Comparison of ENCODE assay signal across 15 cellular contexts in the genomic region with DNA sequence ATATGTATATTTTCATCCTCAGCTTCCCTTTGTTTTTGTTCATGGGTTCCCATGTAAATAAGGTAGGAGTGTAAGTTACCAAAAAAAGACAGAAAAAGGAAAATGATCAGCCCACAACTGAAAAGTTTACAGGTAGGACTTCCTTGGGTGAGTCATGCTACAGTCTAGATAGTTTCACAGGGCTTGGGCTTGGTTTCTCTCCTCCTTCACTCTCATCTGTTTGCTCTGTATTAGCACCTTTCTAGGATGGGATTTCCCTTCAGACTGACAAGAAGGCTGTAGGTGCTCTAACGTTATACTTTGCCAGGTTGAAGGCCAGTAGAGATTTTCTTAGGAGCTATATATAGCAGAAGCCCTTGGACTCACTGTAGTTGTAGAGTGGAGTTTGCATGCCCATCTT. TPM values are rescaled to one million over a fixed set of nuclear protein-coding genes. Genes with fewer than 3 reads are reported as not detected.
DNase-seq lines count a peak whose midpoint lies in the region; ATAC-seq lines count a peak whose summit lies in the region.
"Had no signal": no experiment of that assay in that cellular context is flagged by ENCODE, and none has a peak within 500 bp of the region (broad histone marks: within the 10 kb centered on the region; RNA-seq: fewer than 3 reads in every experiment).

No MANE protein-coding gene starts in this region.

- no peaks in the 10 kb centered on the region for H3K79me2 ChIP-seq in mesendoderm (ENCODE audit: control insufficient read depth, insufficient read depth, low read length)

- peak; percentile 49 for DNase-seq in mesendoderm
- no peak for DNase-seq in AG20443 (ENCODE audit: low spot score)
- no peak for DNase-seq in stimulated activated CD4-positive, alpha-beta T cell treated with anti-CD3 and anti-CD28 coated beads, Interleukin-1b, Interleukin-23, amount 100 ng/mL, for 48 hours
- DNase-seq in activated naive CD4-positive, alpha-beta T cell treated with Interleukin-2 at 50 U/mL for 16 hours: no peak
- DNase-seq: activated CD4-positive, CD25-positive, alpha-beta regulatory T cell treated with anti-CD3 and anti-CD28 coated beads, Interleukin-2, amount 50 U/mL, for 72 hours; activated effector memory CD4-positive, alpha-beta T cell treated with anti-CD3 and anti-CD28 coated beads, Interleukin-2, amount 50 U/mL, for 16 hours; cerebellar nuclear complex; islet precursor cell; naive thymus-derived CD8-positive, alpha-beta T cell; NCI-H774 had no signal

- no peak overlapping the region for H3K4me3 ChIP-seq in mesendoderm (ENCODE audit: low read length)
- H3K4me3 ChIP-seq: esophagus muscularis mucosa, vagina had no signal

- no peak overlapping the region for H2AK5ac ChIP-seq in mesendoderm (ENCODE audit: low read length)

- peaks cover 2% of the 10 kb centered on the region for H3K4me1 ChIP-seq in mesendoderm (ENCODE audit: control insufficient read depth, low read depth, low read length)
- H3K4me1 ChIP-seq: esophagus muscularis mucosa, vagina had no signal

- no peak overlapping the region for H4K8ac ChIP-seq in mesendoderm (ENCODE audit: low read depth, low read length)

- no peak overlapping the region for H4K5ac ChIP-seq in mesendoderm (ENCODE audit: low read length)

- no peak overlapping the region for H2BK5ac ChIP-seq in mesendoderm (ENCODE audit: low read length)

- no peaks in the 10 kb centered on the region for H3K36me3 ChIP-seq in mesendoderm (ENCODE audit: control insufficient read depth, insufficient read depth, low read length)

- no peak overlapping the region for H2BK120ac ChIP-seq in mesendoderm (ENCODE audit: low read depth, low read length)

- H3K9ac ChIP-seq in mesendoderm (ENCODE audit: low read length): no peak overlapping the region

- no peak overlapping the region for H3K56ac ChIP-seq in mesendoderm (ENCODE audit: low read length)

- no peak overlapping the region for H2BK15ac ChIP-seq in mesendoderm (replicated peaks; ENCODE audit: low read depth)

- ATAC-seq in GM19043 (IDR thresholded peaks at IDR 0.05; ENCODE audit: low read depth, unreplicated experiment) (peak; percentile 88), GM21723 (IDR thresholded peaks at IDR 0.05; ENCODE audit: unreplicated experiment) (peak; percentile 83), HG03280 (IDR thresholded peaks at IDR 0.05; ENCODE audit: unreplicated experiment) (peak; percentile 70)
- ATAC-seq: naive thymus-derived CD8-positive, alpha-beta T cell had no signal

- no peaks in the 10 kb centered on the region for H3K27me3 ChIP-seq in mesendoderm (ENCODE audit: insufficient read depth, low read length, poor library complexity)
- H3K27me3 ChIP-seq: esophagus muscularis mucosa, vagina had no signal

- H3K4ac ChIP-seq in mesendoderm (ENCODE audit: low read depth, low read length): no peak overlapping the region

- H3K23ac ChIP-seq in mesendoderm (ENCODE audit: low read length): no peak overlapping the region

- no CpG with 5 or more reads among the region's 1 CpG for WGBS in mesendoderm (ENCODE audit: extremely low coverage, insufficient coverage, low lambda C conversion rate)

- no peak overlapping the region for H3K18ac ChIP-seq in mesendoderm (ENCODE audit: low read length)

- H3K79me1 ChIP-seq in mesendoderm (ENCODE audit: low read length): no peaks in the 10 kb centered on the region

- no peak overlapping the region for H3K4me2 ChIP-seq in mesendoderm (ENCODE audit: low read length)

- H3K27ac ChIP-seq in mesendoderm (ENCODE audit: low read depth, low read length): no peak overlapping the region
- H3K27ac ChIP-seq: esophagus muscularis mucosa, vagina had no signal

RNA-seq across cellular contexts. Expression of a gene that starts 57.9 kb away (rescaled TPM):
- 4.7 TPM for polyA plus RNA-seq in mesendoderm (2013, experiment 1 of 2)
- 4.9 TPM for polyA plus RNA-seq in mesendoderm (2013, experiment 2 of 2)
